Comparison of ENCODE assay signal across 10 cellular contexts in genomic region chr18:36130883-36131653, GRCh38. TPM values are rescaled to one million over a fixed set of nuclear protein-coding genes. Genes with fewer than 3 reads are reported as not detected.
A peak's percentile ranks its signal among the peaks of the same experiment; 100 is the strongest.
DNase-seq lines count a peak whose midpoint lies in the region; ATAC-seq, FAIRE-seq and TF ChIP-seq lines count a peak whose summit lies in the region.
"Had no signal": no experiment of that assay in that cellular context is flagged by ENCODE, and none has a peak within 500 bp of the region (broad histone marks: within the 10 kb centered on the region; RNA-seq: fewer than 3 reads in every experiment).

No MANE protein-coding gene starts in this region.

- no peak for FAIRE-seq in kidney (lab: Jason Lieb, UNC)

- H3K4me3 Mint-ChIP-seq in activated T-cell treated with anti-CD3 and anti-CD28 coated beads, Interleukin-2, amount 50 U/mL, for 72 hours, result peak overlapping the region; percentile 94
- peak overlapping the region; percentile 95 for H3K4me3 Mint-ChIP-seq in activated T-helper 2 cell treated with anti-CD3 and anti-CD28 coated beads, Interferon-gamma antibody, Interleukin-2, Interleukin-4, amounts not matched to agents 10 μg/mL and 5 μg/mL and 100 μg/mL, durations not matched to agents 14 hours and 24 hours and 36 hours (ENCODE audit: low read depth)

- peaks cover 59% of the 10 kb centered on the region for H3K4me1 Mint-ChIP-seq in activated T-cell treated with anti-CD3 and anti-CD28 coated beads, Interleukin-2, amount 50 U/mL, for 72 hours (ENCODE audit: low read depth)
- H3K4me1 Mint-ChIP-seq in activated T-helper 2 cell treated with anti-CD3 and anti-CD28 coated beads, Interferon-gamma antibody, Interleukin-2, Interleukin-4, amounts not matched to agents 10 μg/mL and 5 μg/mL and 100 μg/mL, durations not matched to agents 14 hours and 24 hours and 36 hours (ENCODE audit: low read depth), result peaks cover 39% of the 10 kb centered on the region

- H3K27me3 Mint-ChIP-seq in activated T-cell treated with anti-CD3 and anti-CD28 coated beads, Interleukin-2, amount 50 U/mL, for 72 hours (ENCODE audit: low read depth), result no peaks in the 10 kb centered on the region
- no peaks in the 10 kb centered on the region for H3K27me3 Mint-ChIP-seq in activated T-helper 2 cell treated with anti-CD3 and anti-CD28 coated beads, Interferon-gamma antibody, Interleukin-2, Interleukin-4, amounts not matched to agents 10 μg/mL and 5 μg/mL and 100 μg/mL, durations not matched to agents 14 hours and 24 hours and 36 hours (ENCODE audit: low read depth)

- H3K36me3 ChIP-seq in kidney (ENCODE audit: control insufficient read depth in 1 of 2, insufficient read depth in 2 of 2, low read length in 2 of 2) (no peaks in the 10 kb centered on the region), tibial artery (peaks cover 0 to 5% (median 2%) of the 10 kb centered on the region in 3 donors)

- H3K9ac ChIP-seq in kidney (ENCODE audit: low read length in 2 of 2), result no peak overlapping the region

- peak overlapping the region; percentile 95 for H3K27ac Mint-ChIP-seq in activated T-cell treated with anti-CD3 and anti-CD28 coated beads, Interleukin-2, amount 50 U/mL, for 72 hours
- H3K27ac Mint-ChIP-seq in activated T-helper 2 cell treated with anti-CD3 and anti-CD28 coated beads, Interferon-gamma antibody, Interleukin-2, Interleukin-4, amounts not matched to agents 10 μg/mL and 5 μg/mL and 100 μg/mL, durations not matched to agents 14 hours and 24 hours and 36 hours, result peak overlapping the region; percentile 93

- H3K27me3 ChIP-seq in tibial artery, result no peaks in the 10 kb centered on the region
- H3K27me3 ChIP-seq: adrenal gland had no signal

- ATAC-seq in activated T-cell treated with anti-CD3 and anti-CD28 coated beads, Interleukin-2, amount 50 U/mL, for 72 hours (replicated peaks in 1 of 2), result no peak
- ATAC-seq in GM21723 (IDR thresholded peaks at IDR 0.05; ENCODE audit: unreplicated experiment) (no peak), GM21423 (IDR thresholded peaks at IDR 0.05; ENCODE audit: unreplicated experiment) (no peak), GM19328 (IDR thresholded peaks at IDR 0.05; ENCODE audit: unreplicated experiment) (no peak)

- no peak for DNase-seq in activated T-cell treated with anti-CD3 and anti-CD28 coated beads, Interleukin-2, amount 50 U/mL, for 72 hours
- no peak for DNase-seq in activated T-cell treated with anti-CD3 and anti-CD28 coated beads, Interleukin-2, amount 50 U/mL, for 48 hours
- DNase-seq in activated T-helper 2 cell treated with anti-CD3 and anti-CD28 coated beads, Interferon-gamma antibody, Interleukin-2, Interleukin-4, amounts not matched to agents 10 μg/mL and 5 μg/mL and 100 μg/mL, durations not matched to agents 14 hours and 24 hours and 36 hours (ENCODE audit: low spot score), result no peak
- peak; percentile 56 for DNase-seq in kidney
- DNase-seq in tibial artery, result no peak
- DNase-seq: adrenal gland, DMS153 had no signal

- H3K4me3 ChIP-seq in kidney (ENCODE audit: low read length in 2 of 2) (peak overlapping the region; percentile 92 to 93), tibial artery (peak overlapping the region; percentile 73 to 81)

- H3K4me1 ChIP-seq in kidney (ENCODE audit: control insufficient read depth in 1 of 2, insufficient read depth in 1 of 2, low read depth in 1 of 2, low read length in 2 of 2) (peaks cover 9 to 12% of the 10 kb centered on the region in 2 donors), tibial artery (peaks cover 0 to 34% (median 28%) of the 10 kb centered on the region in 4 donors)

- H3K27ac ChIP-seq in kidney (ENCODE audit: low read depth in 2 of 2, low read length in 2 of 2), result no peak overlapping the region
- H3K27ac ChIP-seq in tibial artery, result peak overlapping the region; percentile 10 to 99

- TF ChIP-seq CTCF in kidney (IDR thresholded peaks at IDR 0.05; ENCODE audit: borderline replicate concordance, extremely low read depth, insufficient read depth), result no peak
- TF ChIP-seq CTCF in tibial artery (IDR thresholded peaks at IDR 0.05), result no peak

- no peaks in the 10 kb centered on the region for H3K9me3 Mint-ChIP-seq in activated T-cell treated with anti-CD3 and anti-CD28 coated beads, Interleukin-2, amount 50 U/mL, for 72 hours
- no peaks in the 10 kb centered on the region for H3K9me3 Mint-ChIP-seq in activated T-helper 2 cell treated with anti-CD3 and anti-CD28 coated beads, Interferon-gamma antibody, Interleukin-2, Interleukin-4, amounts not matched to agents 10 μg/mL and 5 μg/mL and 100 μg/mL, durations not matched to agents 14 hours and 24 hours and 36 hours

- intact Hi-C loops in activated T-helper 2 cell treated with anti-CD3 and anti-CD28 coated beads, Interferon-gamma antibody, Interleukin-2, Interleukin-4, amounts not matched to agents 10 μg/mL and 5 μg/mL and 100 μg/mL, durations not matched to agents 14 hours and 24 hours and 36 hours (cut with micrococcal nuclease), result no loop called here
- intact Hi-C loops in kidney (cut with DNase I), result no loop called here
- intact Hi-C loops in tibial artery (cut with DNase I; ENCODE audit: low total_unique reads), result no loop called here

- H3K36me3 Mint-ChIP-seq in activated T-cell treated with anti-CD3 and anti-CD28 coated beads, Interleukin-2, amount 50 U/mL, for 72 hours (ENCODE audit: insufficient read depth in 2 of 2), result peaks cover 9 to 12% of the 10 kb centered on the region in 2 donors
- H3K36me3 Mint-ChIP-seq in activated T-helper 2 cell treated with anti-CD3 and anti-CD28 coated beads, Interferon-gamma antibody, Interleukin-2, Interleukin-4, amounts not matched to agents 10 μg/mL and 5 μg/mL and 100 μg/mL, durations not matched to agents 14 hours and 24 hours and 36 hours (ENCODE audit: low read depth), result peaks cover 46% of the 10 kb centered on the region

- no peaks in the 10 kb centered on the region for H3K9me3 ChIP-seq in kidney (ENCODE audit: control insufficient read depth in 1 of 2, low read length in 2 of 2)
- H3K9me3 ChIP-seq in tibial artery, result no peaks in the 10 kb centered on the region
- H3K9me3 ChIP-seq: adrenal gland had no signal

RNA-seq across cellular contexts. Expression of gene ELP2, which starts 1.4 kb away (rescaled TPM):
- 100 to 1,000 TPM; 107 TPM for total RNA-seq in activated T-cell treated with anti-CD3 and anti-CD28 coated beads, Interleukin-2, amount 50 U/mL, for 72 hours
- 93.3 and 94.2 TPM in 2 replicates for total RNA-seq in activated T-helper 2 cell treated with anti-CD3 and anti-CD28 coated beads, Interferon-gamma antibody, Interleukin-2, Interleukin-4, amounts not matched to agents 10 μg/mL and 5 μg/mL and 100 μg/mL, durations not matched to agents 14 hours and 24 hours and 36 hours
- 74.0 TPM for total RNA-seq in kidney
- polyA plus RNA-seq in kidney (ENCODE audit: insufficient read depth, low read depth, low replicate concordance), result 55.9 TPM

RNA-seq across cellular contexts. Expression of gene SLC39A6, which starts 1.9 kb away (rescaled TPM):
- 10 to 100 TPM; 25.4 to 27.5 TPM for total RNA-seq in activated T-cell treated with anti-CD3 and anti-CD28 coated beads, Interleukin-2, amount 50 U/mL, for 72 hours
- 41.7 and 42.7 TPM in 2 replicates for total RNA-seq in activated T-helper 2 cell treated with anti-CD3 and anti-CD28 coated beads, Interferon-gamma antibody, Interleukin-2, Interleukin-4, amounts not matched to agents 10 μg/mL and 5 μg/mL and 100 μg/mL, durations not matched to agents 14 hours and 24 hours and 36 hours
- total RNA-seq in kidney, result 44.7 TPM
- polyA plus RNA-seq in kidney (ENCODE audit: insufficient read depth, low read depth, low replicate concordance), result 27.3 TPM

RNA-seq across cellular contexts. Expression of gene MOCOS, which starts 56.2 kb away (rescaled TPM):
- 1 to 10 TPM in 1 of 2 donors, under 1 TPM in 1; 0.22 to 1.2 TPM for total RNA-seq in activated T-cell treated with anti-CD3 and anti-CD28 coated beads, Interleukin-2, amount 50 U/mL, for 72 hours
- 0.16 and 0.25 TPM in 2 replicates for total RNA-seq in activated T-helper 2 cell treated with anti-CD3 and anti-CD28 coated beads, Interferon-gamma antibody, Interleukin-2, Interleukin-4, amounts not matched to agents 10 μg/mL and 5 μg/mL and 100 μg/mL, durations not matched to agents 14 hours and 24 hours and 36 hours
- 5.8 TPM for total RNA-seq in kidney
- 1.1 TPM for polyA plus RNA-seq in kidney (ENCODE audit: insufficient read depth, low read depth, low replicate concordance)

Comparison
In these comparisons a context has a peak if more than half of its experiments do, and no peak if none do; other contexts are left out.
1. H3K27ac ChIP-seq: peak in tibial artery (2 of 2); none in kidney (0 of 2).